ENCODE assay signal across 22 cellular contexts in the genomic region with DNA sequence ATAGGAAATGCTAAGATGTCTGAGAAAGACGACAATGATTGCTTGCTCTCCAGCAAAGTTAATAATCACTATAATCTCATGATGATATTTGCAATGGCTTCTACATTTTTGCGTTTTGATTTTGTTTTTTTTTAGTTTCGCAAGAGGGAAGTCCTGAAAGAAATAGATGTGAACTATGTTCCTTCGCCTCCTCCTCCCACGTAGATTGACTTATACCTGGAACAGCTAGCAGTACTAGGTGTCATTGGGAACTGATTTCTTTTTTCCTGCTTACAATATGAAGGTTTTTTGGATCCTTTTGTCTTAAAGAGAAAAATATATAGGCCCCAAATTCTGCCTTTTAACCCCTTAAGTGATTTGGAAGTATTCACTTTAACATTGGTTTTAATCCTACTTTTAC.
"Had no signal": no experiment of that assay in that cellular context is flagged by ENCODE, and none has a peak within 500 bp of the region (broad histone marks: within the 10 kb centered on the region; RNA-seq: fewer than 3 reads in every experiment).

No MANE protein-coding gene starts in this region.

- DNase-seq: Karpas-422, KG1, MG63, NCI-H1092, NCI-H1105 treated with DMSO at 0.1 percent for 48 hours, NCI-H1417 treated with DMSO at 0.1 percent for 48 hours, NCI-H146, NCI-H1694 treated with DMSO at 0.1 percent for 48 hours, NCI-H1930, NCI-H2081, NCI-H2107, NCI-H226, NCI-H446, NCI-H510A, NCI-H524 treated with DMSO at 0.1 percent for 48 hours, NCI-H69, NCI-H774, PC-3, SHP77 treated with DMSO at 0.1 percent for 48 hours, SJCRH30 had no signal

- H3K27me3 ChIP-seq: MG63, SJCRH30 had no signal

- H3K9me3 ChIP-seq: MG63, SJCRH30 had no signal

- ATAC-seq: PC-3, SK-N-SH treated with all-trans-retinoic acid at 6 μM for 48 hours had no signal

- H3K4me1 ChIP-seq: SJCRH30 had no signal

- H3K27ac ChIP-seq: RWPE1, SJCRH30 had no signal

- H3K4me3 ChIP-seq: MG63, SJCRH30 had no signal
